Comparison of ENCODE assay signal across 11 cellular contexts in the genomic region with DNA sequence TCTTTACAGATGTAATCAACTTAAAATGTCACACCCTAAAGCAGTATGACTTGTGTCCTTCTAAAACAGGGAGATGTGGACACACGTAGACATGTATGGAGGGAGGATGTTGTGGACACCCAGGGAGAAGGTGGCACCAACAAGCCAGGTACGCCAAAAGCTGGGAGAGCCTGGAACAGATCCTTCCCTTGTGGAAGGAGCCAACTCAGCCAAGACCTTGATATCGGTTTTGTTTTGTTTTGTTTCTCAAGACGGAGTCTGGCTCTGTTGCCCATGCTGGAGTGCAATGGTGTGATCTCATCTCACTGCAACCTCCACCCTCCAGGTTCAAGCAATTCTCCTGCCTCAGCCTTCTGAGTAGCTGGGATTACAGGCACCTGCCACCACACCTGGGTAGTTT. TPM values are rescaled to one million over a fixed set of nuclear protein-coding genes. Genes with fewer than 3 reads are reported as not detected.
DNase-seq lines count a peak whose midpoint lies in the region; ATAC-seq, FAIRE-seq and TF ChIP-seq lines count a peak whose summit lies in the region.
"Had no signal": no experiment of that assay in that cellular context is flagged by ENCODE, and none has a peak within 500 bp of the region (broad histone marks: within the 10 kb centered on the region; RNA-seq: fewer than 3 reads in every experiment).

No MANE protein-coding gene starts in this region.

- H3K9me3 Mint-ChIP-seq in central memory CD8-positive, alpha-beta T cell = no peaks in the 10 kb centered on the region

- peaks cover 33% of the 10 kb centered on the region for H3K27me3 Mint-ChIP-seq in central memory CD8-positive, alpha-beta T cell

- H3K4me3 ChIP-seq in A549 (peak overlapping the region; percentile 50), NB4 (ENCODE audit: low read depth, low read length) (peak overlapping the region; percentile 23), mucosa of stomach (ENCODE audit: low read length) (no peak overlapping the region)

- H3K4me1 ChIP-seq in A549 (peaks cover 53% of the 10 kb centered on the region), mucosa of stomach (ENCODE audit: control insufficient read depth, insufficient read depth, low read length) (peaks cover 21% of the 10 kb centered on the region)

- no peak for FAIRE-seq in A549 (lab: Jason Lieb, UNC)

- H3K9ac ChIP-seq in mucosa of stomach (ENCODE audit: low read length) = peak overlapping the region; percentile 23

- peak overlapping the region; percentile 95 for H3K4me2 ChIP-seq in A549

- TF ChIP-seq RAD21 in A549 (conservative IDR thresholded peaks at IDR 0.05 in 1 of 2, IDR thresholded peaks at IDR 0.05 in 1 of 2) = no peak

- WGBS in A549 (ENCODE audit: missing lambda C conversion rate) = 36% methylated on average over 4 of the region's 4 CpGs

- H3K4me3 Mint-ChIP-seq in central memory CD8-positive, alpha-beta T cell = peak overlapping the region; percentile 67

- H3K27ac ChIP-seq in A549 = peak overlapping the region; percentile 93 to 95

- ATAC-seq in A549 = no peak
- ATAC-seq in central memory CD8-positive, alpha-beta T cell (replicated peaks; ENCODE audit: extremely low read depth, poor library complexity, severe bottlenecking) = no peak
- no peak for ATAC-seq in HG03378 (IDR thresholded peaks at IDR 0.05; ENCODE audit: unreplicated experiment)

- no peak overlapping the region for H3K27ac Mint-ChIP-seq in central memory CD8-positive, alpha-beta T cell (ENCODE audit: low read depth)

- TF ChIP-seq CTCF in A549 (IDR thresholded peaks at IDR 0.05) = no peak
- TF ChIP-seq CTCF in NB4 (IDR thresholded peaks at IDR 0.05; ENCODE audit: low read depth, low read length) = no peak

- H3K9me3 ChIP-seq in A549 (no peaks in the 10 kb centered on the region), mucosa of stomach (ENCODE audit: control insufficient read depth, low read length) (no peaks in the 10 kb centered on the region)

- TF ChIP-seq POLR2A in A549 (IDR thresholded peaks at IDR 0.05; ENCODE audit: low read length) (no peak), NB4 (IDR thresholded peaks at IDR 0.05; ENCODE audit: extremely low read depth, insufficient read length) (no peak)

- H3K4me1 Mint-ChIP-seq in central memory CD8-positive, alpha-beta T cell = peaks cover 15% of the 10 kb centered on the region

- DNase-seq in A549 (ENCODE audit: low read depth in 1 of 2, low spot score in 1 of 2) (no peak), NB4 (ENCODE audit: low read depth) (no peak), HUDEP-2 (lab: John Stamatoyannopoulos, UW; ENCODE audit: unreplicated experiment in 76 of 76) (no peak), SW 1271 (lab: John Stamatoyannopoulos, UW) (no peak), DMS114 treated with DMSO at 0.1 percent for 48 hours (lab: John Stamatoyannopoulos, UW; ENCODE audit: unreplicated experiment) (no peak)
- DNase-seq in central memory CD8-positive, alpha-beta T cell (ENCODE audit: low spot score in 2 of 2) = no peak
- DNase-seq: CD4-positive, alpha-beta memory T cell; NCI-H1048 had no signal

- POLR2A ChIA-PET in A549 (lab: Yijun Ruan, JAX) = interaction anchor here (0.7 to 3.8 kb wide), 5 partner anchors 40 to 453 kb away, joined by 4 to 64 read pairs (median 6); partner anchors contain the start of gene CLDN14

- CTCF ChIA-PET in A549 (lab: Yijun Ruan, JAX) = interaction anchor here (0.6 to 4.0 kb wide), 2 partner anchors 8 to 235 kb away, joined by 3 to 18 read pairs; no protein-coding TSS in a partner anchor

- no peaks in the 10 kb centered on the region for H3K36me3 ChIP-seq in mucosa of stomach (ENCODE audit: control insufficient read depth, insufficient read depth, low read length)

- H3K36me3 Mint-ChIP-seq in central memory CD8-positive, alpha-beta T cell (ENCODE audit: insufficient read depth) = peaks cover 1% of the 10 kb centered on the region
- H3K36me3 Mint-ChIP-seq: brain; CD4-positive, alpha-beta memory T cell had no signal

- H3K27me3 ChIP-seq in mucosa of stomach (ENCODE audit: control insufficient read depth, insufficient read depth, low read length) = peaks cover 3% of the 10 kb centered on the region

- TF ChIP-seq EP300 in A549 (IDR thresholded peaks at IDR 0.05) = no peak

TF ChIP-seq in A549, 52 proteins besides CTCF, POLR2A, EP300 and RAD21:
- TF ChIP-seq, protein P1, sequence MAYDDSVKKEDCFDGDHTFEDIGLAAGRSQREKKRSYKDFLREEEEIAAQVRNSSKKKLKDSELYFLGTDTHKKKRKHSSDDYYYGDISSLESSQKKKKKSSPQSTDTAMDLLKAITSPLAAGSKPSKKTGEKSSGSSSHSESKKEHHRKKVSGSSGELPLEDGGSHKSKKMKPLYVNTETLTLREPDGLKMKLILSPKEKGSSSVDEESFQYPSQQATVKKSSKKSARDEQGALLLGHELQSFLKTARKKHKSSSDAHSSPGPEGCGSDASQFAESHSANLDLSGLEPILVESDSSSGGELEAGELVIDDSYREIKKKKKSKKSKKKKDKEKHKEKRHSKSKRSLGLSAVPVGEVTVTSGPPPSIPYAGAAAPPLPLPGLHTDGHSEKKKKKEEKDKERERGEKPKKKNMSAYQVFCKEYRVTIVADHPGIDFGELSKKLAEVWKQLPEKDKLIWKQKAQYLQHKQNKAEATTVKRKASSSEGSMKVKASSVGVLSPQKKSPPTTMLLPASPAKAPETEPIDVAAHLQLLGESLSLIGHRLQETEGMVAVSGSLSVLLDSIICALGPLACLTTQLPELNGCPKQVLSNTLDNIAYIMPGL (CRISPR knock-in tag; IDR thresholded peaks at IDR 0.05; ENCODE audit: borderline replicate concordance) = no peak
- TF ChIP-seq ATOH8 (CRISPR knock-in tag; IDR thresholded peaks at IDR 0.05; ENCODE audit: low read depth) = peak; percentile 36; the same call in 1 of the 2 replicates
- TF ChIP-seq NFE2L2 (conservative IDR thresholded peaks at IDR 0.05; ENCODE audit: low read length) = no peak
- TF ChIP-seq, protein P2, sequence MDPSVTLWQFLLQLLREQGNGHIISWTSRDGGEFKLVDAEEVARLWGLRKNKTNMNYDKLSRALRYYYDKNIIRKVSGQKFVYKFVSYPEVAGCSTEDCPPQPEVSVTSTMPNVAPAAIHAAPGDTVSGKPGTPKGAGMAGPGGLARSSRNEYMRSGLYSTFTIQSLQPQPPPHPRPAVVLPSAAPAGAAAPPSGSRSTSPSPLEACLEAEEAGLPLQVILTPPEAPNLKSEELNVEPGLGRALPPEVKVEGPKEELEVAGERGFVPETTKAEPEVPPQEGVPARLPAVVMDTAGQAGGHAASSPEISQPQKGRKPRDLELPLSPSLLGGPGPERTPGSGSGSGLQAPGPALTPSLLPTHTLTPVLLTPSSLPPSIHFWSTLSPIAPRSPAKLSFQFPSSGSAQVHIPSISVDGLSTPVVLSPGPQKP (IDR thresholded peaks at IDR 0.05; ENCODE audit: low read depth, low read length) = no peak
TF ChIP-seq in A549: peak in this region for 1.

RNA-seq across cellular contexts. Expression of gene CHAF1B, which starts 45.6 kb away (rescaled TPM):
- polyA plus RNA-seq in A549 (2011; rRNA removed) (12.6 and 16.9 TPM in 2 replicates), A549 (2017; fragmentation: RNase III; extraction: RNeasy Plus Mini Kit Qiagen cat#74134 plus additional on column Dnase treatment) (12.9 to 13.3 TPM (median 13.3 TPM) in 3 replicates)
- 11.7 and 13.4 TPM in 2 replicates for polyA plus RNA-seq in A549 (2012; cell fraction: cytosol; rRNA removed)
- 8.3 and 12.9 TPM in 2 replicates for polyA plus RNA-seq in A549 (2012; cell fraction: nucleus; rRNA removed)
- polyA minus RNA-seq in A549 (2011; rRNA and poly(A)+ RNA removed) = 8.6 TPM in 2 replicates

RNA-seq across cellular contexts. Expression of gene CLDN14, which starts 49.1 kb away (rescaled TPM):
- not detected in 2 replicates for polyA plus RNA-seq in A549 (2011; rRNA removed)
- 0.04 and 0.13 TPM in 2 replicates for polyA plus RNA-seq in A549 (2012; cell fraction: cytosol; rRNA removed)
- 0.17 and 0.29 TPM in 2 replicates for polyA plus RNA-seq in A549 (2012; cell fraction: nucleus; rRNA removed)
- 0.05 TPM in 1 of 3 replicates, not detected in the others for polyA plus RNA-seq in A549 (2017; fragmentation: RNase III; extraction: RNeasy Plus Mini Kit Qiagen cat#74134 plus additional on column Dnase treatment)
- polyA minus RNA-seq in A549 (2011; rRNA and poly(A)+ RNA removed) = 0.19 TPM in 1 of 2 replicates, not detected in the other
- polyA plus RNA-seq: CD4-positive, alpha-beta memory T cell had no signal
